18 cellular contexts compared by ENCODE assay signal in genomic region chr7:98978672-98979071, GRCh38.
"Had no signal": no experiment of that assay in that cellular context is flagged by ENCODE, and none has a peak within 500 bp of the region (broad histone marks: within the 10 kb centered on the region; RNA-seq: fewer than 3 reads in every experiment).

No MANE protein-coding gene starts in this region.

- H3K27me3 ChIP-seq: esophagus squamous epithelium, gastroesophageal sphincter, tibial artery, upper lobe of left lung had no signal

- H3K4me1 ChIP-seq: esophagus squamous epithelium, gastroesophageal sphincter, tibial artery, upper lobe of left lung had no signal

- DNase-seq: cerebellar nuclear complex; dermis blood vessel endothelial cell; esophagus squamous epithelium; foreskin fibroblast; glutamatergic neuron; immature natural killer cell; kidney; left cardiac atrium; left ventricle myocardium superior; mesendoderm; naive thymus-derived CD8-positive, alpha-beta T cell; posterior cingulate gyrus; stimulated activated CD4-positive, alpha-beta T cell treated with anti-CD3 and anti-CD28 coated beads, Interleukin-4, amount 100 ng/mL, for 1 hour; tibial artery; upper lobe of left lung had no signal

- H3K4me3 ChIP-seq: esophagus squamous epithelium, gastroesophageal sphincter, smooth muscle cell, tibial artery, upper lobe of left lung had no signal

- H3K27ac ChIP-seq: esophagus squamous epithelium, gastroesophageal sphincter, tibial artery, upper lobe of left lung had no signal

- H3K9me3 ChIP-seq: esophagus squamous epithelium, gastroesophageal sphincter, tibial artery, upper lobe of left lung had no signal

- ATAC-seq: gastroesophageal sphincter; left cardiac atrium; left ventricle myocardium superior; naive thymus-derived CD8-positive, alpha-beta T cell; stimulated activated memory B cell treated with anti-CD40 and anti-IgM and Interleukin-4, amounts not matched to agents 10 μg/mL and 1 μg/mL and 100 μg/mL, for 72 hours had no signal
